Comparison of ENCODE assay signal across 8 cellular contexts in the genomic region with DNA sequence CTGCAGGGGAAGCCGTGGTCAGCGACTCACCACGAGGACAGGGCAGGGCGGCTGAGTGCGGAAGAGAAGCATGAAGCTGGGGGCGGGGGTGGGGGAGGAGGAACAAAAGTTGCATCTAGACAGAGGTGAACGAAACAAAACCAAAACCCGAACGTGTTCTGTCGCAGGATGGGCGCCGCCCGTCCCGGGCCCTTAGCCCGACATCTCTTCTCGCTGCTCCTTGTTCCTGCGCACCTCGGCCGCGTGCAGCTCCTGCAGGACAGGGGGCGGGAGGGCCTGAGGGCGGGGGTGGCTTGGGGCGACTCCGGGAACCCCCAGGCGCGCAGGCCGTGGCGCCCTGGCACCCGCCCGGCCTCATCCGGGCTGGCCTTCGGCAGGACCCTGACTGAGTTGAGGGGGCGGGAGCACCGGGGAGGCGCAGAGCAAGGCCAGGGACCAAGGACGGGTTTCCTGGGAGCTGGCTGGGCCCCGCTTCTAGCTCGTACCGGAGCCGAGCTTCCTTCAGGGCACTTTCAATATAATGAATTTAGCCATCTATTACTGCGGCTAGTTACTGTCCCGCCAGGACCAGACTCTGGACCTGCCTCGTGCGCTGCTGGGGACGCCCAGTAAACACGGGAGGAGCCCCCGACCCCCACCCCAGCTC. TPM values are rescaled to one million over a fixed set of nuclear protein-coding genes. Genes with fewer than 3 reads are reported as not detected.
A peak's percentile ranks its signal among the peaks of the same experiment; 100 is the strongest.
DNase-seq lines count a peak whose midpoint lies in the region; ATAC-seq and TF ChIP-seq lines count a peak whose summit lies in the region.

No MANE protein-coding gene starts in this region.

- H3K9me1 ChIP-seq in IMR-90 (ENCODE audit: insufficient read depth, low read length): no peaks in the 10 kb centered on the region

- dilution Hi-C loops in IMR-90 (cut with HindIII; ENCODE audit: low sequenced_read_pairs, unreplicated experiment): no loop called here

- no peak overlapping the region for H2BK15ac ChIP-seq in IMR-90 (ENCODE audit: low read depth, low read length)

- H3K23ac ChIP-seq in IMR-90 (ENCODE audit: low read depth, low read length): no peak overlapping the region

- peak overlapping the region; percentile 56 for H3K27ac ChIP-seq in IMR-90 (ENCODE audit: insufficient read depth, low read length)
- H3K27ac ChIP-seq in iPS-18a (ENCODE audit: low read length): no peak overlapping the region

- peak overlapping the region; percentile 68 for H3K9ac ChIP-seq in IMR-90 (ENCODE audit: low read depth, low read length)
- H3K9ac ChIP-seq in iPS-18a (ENCODE audit: low read length): no peak overlapping the region

- ATAC-seq in GM19328 (IDR thresholded peaks at IDR 0.05; ENCODE audit: unreplicated experiment) (peak; percentile 10), IMR-90 (ENCODE audit: low read depth) (peak; percentile 66)

- H2AK5ac ChIP-seq in IMR-90 (ENCODE audit: low read depth, low read length): peak overlapping the region; percentile 85; the same call in 1 of the 2 replicates

- H3K4me1 ChIP-seq in IMR-90 (ENCODE audit: control insufficient read depth, insufficient read depth, low read length) (peaks cover 2% of the 10 kb centered on the region; the same call in 1 of the 2 replicates), iPS-18a (ENCODE audit: control insufficient read depth, low read depth, low read length) (no peaks in the 10 kb centered on the region)

- H3K79me1 ChIP-seq in IMR-90 (ENCODE audit: low read depth in 1 of 2, low read length in 2 of 2): no peaks in the 10 kb centered on the region; a peak in 1 of 4 replicates

- TF ChIP-seq RAD21 in IMR-90 (IDR thresholded peaks at IDR 0.05; ENCODE audit: low read length): no peak

- POLR2A ChIA-PET in IMR-90 (lab: Charles Lee; ENCODE audit: unreplicated experiment): interaction anchor here (0.5 kb wide), 1 partner anchor 69 kb away, joined by 5 read pairs; no protein-coding TSS in a partner anchor

- peak overlapping the region in 1 of 2 experiments; percentile 82; a peak in 1 of 4 replicates for H4K8ac ChIP-seq in IMR-90 (ENCODE audit: low read depth in 2 of 2, low read length in 2 of 2)

- H4K20me1 ChIP-seq in IMR-90 (ENCODE audit: insufficient read depth, low read length): peaks cover 3% of the 10 kb centered on the region; the same call in 1 of the 2 replicates

- H2BK20ac ChIP-seq in IMR-90 (ENCODE audit: low read depth, low read length): no peak overlapping the region

- H3K9me3 ChIP-seq in IMR-90 (ENCODE audit: control insufficient read depth, insufficient read depth, low read length) (no peaks in the 10 kb centered on the region), iPS-18a (ENCODE audit: control insufficient read depth, low read depth, low read length) (no peaks in the 10 kb centered on the region)

- peak overlapping the region; percentile 92 for H3K4me2 ChIP-seq in IMR-90 (ENCODE audit: low read depth, low read length)

- in situ Hi-C loops in IMR-90 (cut with MboI; ENCODE audit: low sequenced_read_pairs): no loop called here

- no peak for TF ChIP-seq POLR2A in IMR-90 (IDR thresholded peaks at IDR 0.05; ENCODE audit: low read depth, low read length)

- 0% methylated on average over 3 of the region's 47 CpGs; no CpG with 5 or more reads in 1 of the 2 experiments for WGBS in IMR-90 (ENCODE audit: extremely low coverage in 2 of 2, insufficient read length in 1 of 2), 2 experiments

- H3K4me3 ChIP-seq in IMR-90 (ENCODE audit: insufficient read depth, low read depth, low read length) (peak overlapping the region; percentile 70), iPS-18a (ENCODE audit: low read length) (peak overlapping the region; percentile 35)

- CTCF ChIA-PET in IMR-90 (lab: Yijun Ruan, JAX): no interaction called here

- H3K14ac ChIP-seq in IMR-90 (replicated peaks; ENCODE audit: low read depth, low read length): no peak overlapping the region

- peak overlapping the region; percentile 16; the same call in 1 of the 2 replicates for H4K5ac ChIP-seq in IMR-90 (ENCODE audit: low read depth, low read length)

- no peak overlapping the region for H3K18ac ChIP-seq in IMR-90 (ENCODE audit: low read depth, low read length)

- TF ChIP-seq CTCF in IMR-90 (conservative IDR thresholded peaks at IDR 0.05; ENCODE audit: low read depth, low read length): no peak

- no TSS peak for BruUV-seq in IMR-90 (replicated peaks; lab: Mats Ljungman, UMichigan)

- no peak overlapping the region for H2BK120ac ChIP-seq in IMR-90 (ENCODE audit: low read depth, low read length)

- no peak overlapping the region for H3K56ac ChIP-seq in IMR-90 (ENCODE audit: extremely low read depth, insufficient read depth, low read length)

- DNase-seq in IMR-90 (no peak), AG08396 (ENCODE audit: low spot score) (no peak), hepatic stellate cell (ENCODE audit: low spot score) (no peak), OCI-M1 (lab: John Stamatoyannopoulos, UW) (no peak)
- DNase-seq in activated naive CD4-positive, alpha-beta T cell treated with Interleukin-2 at 50 U/mL for 16 hours: peak; percentile 63
- peak; percentile 64 for DNase-seq in stimulated activated CD8-positive, alpha-beta memory T cell treated with anti-CD3 and anti-CD28 coated beads, Interleukin-4, amount 100 ng/mL, for 48 hours

- intact Hi-C loops in IMR-90 (cut with micrococcal nuclease): no loop called here

- H3K36me3 ChIP-seq in IMR-90 (ENCODE audit: control insufficient read depth, insufficient read depth, low read length): no peaks in the 10 kb centered on the region
- no peaks in the 10 kb centered on the region for H3K36me3 ChIP-seq in iPS-18a (ENCODE audit: control insufficient read depth, low read depth, low read length)

- H3K27me3 ChIP-seq in IMR-90 (ENCODE audit: control insufficient read depth, insufficient read depth, low read length): no peaks in the 10 kb centered on the region
- H3K27me3 ChIP-seq in iPS-18a (ENCODE audit: control insufficient read depth, insufficient read depth, low read length): no peaks in the 10 kb centered on the region

- no peak overlapping the region for H4K91ac ChIP-seq in IMR-90 (ENCODE audit: insufficient read depth, low read depth, low read length)

- H2AFZ ChIP-seq in IMR-90 (replicated peaks; ENCODE audit: low read length, poor library complexity): peak overlapping the region; percentile 91

- peak overlapping the region; percentile 13 for H2BK5ac ChIP-seq in IMR-90 (ENCODE audit: low read depth, low read length, poor library complexity, severe bottlenecking)

- H3K4ac ChIP-seq in IMR-90 (ENCODE audit: low read depth, low read length): 0 out of 2 replicates have a peak overlapping the region, but pooled peaks have one; percentile 2

- no peak overlapping the region for H2AK9ac ChIP-seq in IMR-90 (replicated peaks; ENCODE audit: low read depth, low read length, poor library complexity)

TF ChIP-seq in IMR-90, 13 proteins besides CTCF, POLR2A, EP300 and RAD21 (continues in another document):
- TF ChIP-seq BHLHE40 (IDR thresholded peaks at IDR 0.05; ENCODE audit: low read depth, low read length): no peak
- no peak for TF ChIP-seq RFX5 (IDR thresholded peaks at IDR 0.05; ENCODE audit: low read depth, low read length)
- no peak for TF ChIP-seq MAZ (IDR thresholded peaks at IDR 0.05; ENCODE audit: borderline replicate concordance, low read depth, low read length)
- TF ChIP-seq CEBPB (IDR thresholded peaks at IDR 0.05; ENCODE audit: low read depth, low read length): no peak
- no peak for TF ChIP-seq SMC3 (IDR thresholded peaks at IDR 0.05; ENCODE audit: low read depth, low read length)
- no peak for TF ChIP-seq FOS (IDR thresholded peaks at IDR 0.05; ENCODE audit: low read depth, low read length)
- TF ChIP-seq CHD1 (IDR thresholded peaks at IDR 0.05; ENCODE audit: low read depth, low read length): no peak
- TF ChIP-seq MAFK (IDR thresholded peaks at IDR 0.05; ENCODE audit: low read depth, low read length): no peak
- TF ChIP-seq, protein P1, sequence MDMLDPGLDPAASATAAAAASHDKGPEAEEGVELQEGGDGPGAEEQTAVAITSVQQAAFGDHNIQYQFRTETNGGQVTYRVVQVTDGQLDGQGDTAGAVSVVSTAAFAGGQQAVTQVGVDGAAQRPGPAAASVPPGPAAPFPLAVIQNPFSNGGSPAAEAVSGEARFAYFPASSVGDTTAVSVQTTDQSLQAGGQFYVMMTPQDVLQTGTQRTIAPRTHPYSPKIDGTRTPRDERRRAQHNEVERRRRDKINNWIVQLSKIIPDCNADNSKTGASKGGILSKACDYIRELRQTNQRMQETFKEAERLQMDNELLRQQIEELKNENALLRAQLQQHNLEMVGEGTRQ (IDR thresholded peaks at IDR 0.05; ENCODE audit: low read depth, low read length): no peak
- TF ChIP-seq RCOR1 (IDR thresholded peaks at IDR 0.05; ENCODE audit: insufficient replicate concordance, low read length): no peak
- TF ChIP-seq MXI1 (IDR thresholded peaks at IDR 0.05; ENCODE audit: borderline replicate concordance, low read depth, low read length): no peak
- TF ChIP-seq, protein P2, sequence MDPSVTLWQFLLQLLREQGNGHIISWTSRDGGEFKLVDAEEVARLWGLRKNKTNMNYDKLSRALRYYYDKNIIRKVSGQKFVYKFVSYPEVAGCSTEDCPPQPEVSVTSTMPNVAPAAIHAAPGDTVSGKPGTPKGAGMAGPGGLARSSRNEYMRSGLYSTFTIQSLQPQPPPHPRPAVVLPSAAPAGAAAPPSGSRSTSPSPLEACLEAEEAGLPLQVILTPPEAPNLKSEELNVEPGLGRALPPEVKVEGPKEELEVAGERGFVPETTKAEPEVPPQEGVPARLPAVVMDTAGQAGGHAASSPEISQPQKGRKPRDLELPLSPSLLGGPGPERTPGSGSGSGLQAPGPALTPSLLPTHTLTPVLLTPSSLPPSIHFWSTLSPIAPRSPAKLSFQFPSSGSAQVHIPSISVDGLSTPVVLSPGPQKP (IDR thresholded peaks at IDR 0.05; ENCODE audit: borderline replicate concordance, low read depth, low read length): no peak

RNA-seq across cellular contexts. Expression of a gene that starts 12.0 kb away (rescaled TPM):
- total RNA-seq in IMR-90 (2012; rRNA removed): 20.3 and 21.1 TPM in 2 replicates
- polyA plus RNA-seq in IMR-90 (2012; rRNA removed): 62.3 and 67.4 TPM in 2 replicates
- polyA plus RNA-seq in IMR-90 (2012; cell fraction: cytosol; rRNA removed): 33.4 and 56.7 TPM in 2 replicates
- 57.3 and 74.5 TPM in 2 replicates for polyA plus RNA-seq in IMR-90 (2012; cell fraction: nucleus; rRNA removed; ENCODE audit: low replicate concordance)

RNA-seq across cellular contexts. Expression of a gene that starts 14.4 kb away (rescaled TPM):
- total RNA-seq in IMR-90 (2012; rRNA removed): 5.0 and 5.3 TPM in 2 replicates
- polyA plus RNA-seq in IMR-90 (2012; rRNA removed): 10.0 and 10.6 TPM in 2 replicates
- polyA plus RNA-seq in IMR-90 (2012; cell fraction: cytosol; rRNA removed): 7.2 and 11.4 TPM in 2 replicates
- 17.0 and 27.6 TPM in 2 replicates for polyA plus RNA-seq in IMR-90 (2012; cell fraction: nucleus; rRNA removed; ENCODE audit: low replicate concordance)

RNA-seq across cellular contexts. Expression of a gene that starts 16.8 kb away (rescaled TPM):
- 9.4 and 14.7 TPM in 2 replicates for total RNA-seq in IMR-90 (2012; rRNA removed)
- 18.8 and 22.5 TPM in 2 replicates for polyA plus RNA-seq in IMR-90 (2012; rRNA removed)
- polyA plus RNA-seq in IMR-90 (2012; cell fraction: cytosol; rRNA removed): 7.5 and 18.1 TPM in 2 replicates
- 121 and 228 TPM in 2 replicates for polyA plus RNA-seq in IMR-90 (2012; cell fraction: nucleus; rRNA removed; ENCODE audit: low replicate concordance)

RNA-seq across cellular contexts. Expression of a gene that starts 55.2 kb away (rescaled TPM):
- 1.1 and 1.3 TPM in 2 replicates for total RNA-seq in IMR-90 (2012; rRNA removed)
- 11.0 and 12.0 TPM in 2 replicates for polyA plus RNA-seq in IMR-90 (2012; rRNA removed)
- 3.7 and 18.0 TPM in 2 replicates for polyA plus RNA-seq in IMR-90 (2012; cell fraction: cytosol; rRNA removed)
- polyA plus RNA-seq in IMR-90 (2012; cell fraction: nucleus; rRNA removed; ENCODE audit: low replicate concordance): 22.6 and 133 TPM in 2 replicates

Comparison
In these comparisons a context has a peak if more than half of its experiments do, and no peak if none do; other contexts are left out.
1. DNase-seq: peak in activated naive CD4-positive, alpha-beta T cell treated with Interleukin-2 at 50 U/mL for 16 hours (single experiment) and stimulated activated CD8-positive, alpha-beta memory T cell treated with anti-CD3 and anti-CD28 coated beads, Interleukin-4, amount 100 ng/mL, for 48 hours (single experiment); none in IMR-90 (single experiment), AG08396 (single experiment), hepatic stellate cell (single experiment) and OCI-M1 (single experiment).